8 cellular contexts compared by ENCODE assay signal in genomic region chr13:107596306-107596705, GRCh38.
DNase-seq lines count a peak whose midpoint lies in the region; ATAC-seq, FAIRE-seq and TF ChIP-seq lines count a peak whose summit lies in the region.
"Not testable (repeated sequence)": the region's sequence is repeated elsewhere in the genome, so short reads cannot be mapped to it uniquely, and the experiment has no call there.

No MANE protein-coding gene starts in this region.

- H3K79me1 ChIP-seq in IMR-90 (ENCODE audit: low read depth in 1 of 2, low read length in 2 of 2) = peaks cover 10 to 34% of the 10 kb centered on the region in 2 experiments
- H3K79me1 ChIP-seq in mesenchymal stem cell (replicated peaks; ENCODE audit: low read length, poor library complexity, severe bottlenecking) = not testable (repeated sequence)

- not testable (repeated sequence) for TF ChIP-seq RAD21 in IMR-90 (IDR thresholded peaks at IDR 0.05; ENCODE audit: low read length)

- not testable (repeated sequence) for H3K23ac ChIP-seq in IMR-90 (ENCODE audit: low read depth, low read length); mesenchymal stem cell (ENCODE audit: low read length in 2 of 2)

- not testable (repeated sequence) for H3K4me1 Mint-ChIP-seq in astrocyte (ENCODE audit: low read depth, unreplicated experiment)

- TF ChIP-seq CTCF in AG10803 (conservative IDR thresholded peaks at IDR 0.05; ENCODE audit: low read length); IMR-90 (conservative IDR thresholded peaks at IDR 0.05; ENCODE audit: low read depth, low read length); astrocyte (IDR thresholded peaks at IDR 0.05; ENCODE audit: insufficient read depth, low read depth, low read length); choroid plexus epithelial cell (conservative IDR thresholded peaks at IDR 0.05; ENCODE audit: low read depth, low read length): not testable (repeated sequence)

- not testable (repeated sequence) for H3K4ac ChIP-seq in IMR-90 (ENCODE audit: low read depth, low read length); mesenchymal stem cell (ENCODE audit: low read depth in 1 of 2, low read length in 2 of 2)

- no CpG with 5 or more reads among the region's 5 CpGs for WGBS in IMR-90 (ENCODE audit: extremely low coverage in 2 of 2, insufficient read length in 1 of 2), 2 experiments
- 73% methylated on average over 3 of the region's 5 CpGs for WGBS in mesenchymal stem cell

- H3K79me2 ChIP-seq in astrocyte (ENCODE audit: insufficient read depth, low read length) = not testable (repeated sequence)

- H2AK9ac ChIP-seq in IMR-90 (replicated peaks; ENCODE audit: low read depth, low read length, poor library complexity) = not testable (repeated sequence)

- not testable (repeated sequence) for H3K9ac ChIP-seq in IMR-90 (ENCODE audit: low read depth, low read length); adipocyte (ENCODE audit: low read length); astrocyte (ENCODE audit: low read length); mesenchymal stem cell (ENCODE audit: low read length)

- not testable (repeated sequence) for H3K9me3 ChIP-seq in IMR-90 (ENCODE audit: control insufficient read depth, insufficient read depth, low read length); adipocyte (ENCODE audit: control insufficient read depth, low read length); astrocyte (ENCODE audit: insufficient read depth, low read depth, low read length); mesenchymal stem cell (ENCODE audit: control insufficient read depth, low read length)

- not testable (repeated sequence) for TF ChIP-seq POLR2A in H54 (IDR thresholded peaks at IDR 0.05; ENCODE audit: low read depth, low read length); IMR-90 (IDR thresholded peaks at IDR 0.05; ENCODE audit: low read depth, low read length)

- H3K36me3 Mint-ChIP-seq in astrocyte (ENCODE audit: low read depth, unreplicated experiment) = not testable (repeated sequence)

- H4K5ac ChIP-seq in IMR-90 (ENCODE audit: low read depth, low read length) = not testable (repeated sequence)

- not testable (repeated sequence) for H2BK5ac ChIP-seq in IMR-90 (ENCODE audit: low read depth, low read length, poor library complexity, severe bottlenecking); mesenchymal stem cell (ENCODE audit: low read depth, low read length, poor library complexity, severe bottlenecking)

- not testable (repeated sequence) for H2AFZ ChIP-seq in IMR-90 (replicated peaks; ENCODE audit: low read length, poor library complexity); astrocyte (ENCODE audit: low read depth, low read length); mesenchymal stem cell (ENCODE audit: low read depth, low read length)

- not testable (repeated sequence) for H3K27me3 Mint-ChIP-seq in astrocyte (ENCODE audit: low read depth, unreplicated experiment)

- DNase-seq in AG10803 (ENCODE audit: low read depth) = peak; percentile 7
- DNase-seq in H54 (ENCODE audit: insufficient read length, low spot score) = not testable (repeated sequence)
- peak; percentile 57 for DNase-seq in IMR-90
- peak; percentile 25 for DNase-seq in adipocyte (ENCODE audit: low read depth)
- DNase-seq in astrocyte (ENCODE audit: low read depth) = peak; percentile 23
- DNase-seq in choroid plexus epithelial cell (ENCODE audit: low read depth) = peak; percentile 53
- peak; percentile 13 for DNase-seq in fibroblast of peridontal ligament (ENCODE audit: extremely low read depth)
- DNase-seq in mesenchymal stem cell = peak; percentile 47

- H3K9me3 Mint-ChIP-seq in astrocyte (ENCODE audit: unreplicated experiment) = not testable (repeated sequence)

- H3K27ac ChIP-seq in IMR-90 (ENCODE audit: insufficient read depth, low read length); astrocyte (ENCODE audit: low read depth, low read length); mesenchymal stem cell (ENCODE audit: low read length, poor library complexity, severe bottlenecking): not testable (repeated sequence)

- H3K14ac ChIP-seq in IMR-90 (replicated peaks; ENCODE audit: low read depth, low read length); mesenchymal stem cell (ENCODE audit: low read length in 2 of 2): not testable (repeated sequence)

- H3K4me3 ChIP-seq in AG10803 (ENCODE audit: low read length); IMR-90 (ENCODE audit: insufficient read depth, low read depth, low read length); adipocyte (ENCODE audit: low read length); astrocyte (ENCODE audit: insufficient read depth, low read depth, low read length); choroid plexus epithelial cell (ENCODE audit: low read depth, low read length); mesenchymal stem cell (ENCODE audit: insufficient read depth in 1 of 2, low read depth in 1 of 2, low read length in 2 of 2): not testable (repeated sequence)

- H3K27me3 ChIP-seq in IMR-90 (ENCODE audit: control insufficient read depth, insufficient read depth, low read length); adipocyte (replicated peaks; ENCODE audit: control insufficient read depth, insufficient read depth, low read length); astrocyte (ENCODE audit: insufficient read depth, low read length); mesenchymal stem cell (ENCODE audit: control insufficient read depth in 1 of 2, insufficient read depth in 1 of 2, low read length in 2 of 2): not testable (repeated sequence)

- not testable (repeated sequence) for H3K27ac Mint-ChIP-seq in astrocyte (ENCODE audit: unreplicated experiment)

- not testable (repeated sequence) for H3K4me1 ChIP-seq in IMR-90 (ENCODE audit: control insufficient read depth, insufficient read depth, low read length); adipocyte (ENCODE audit: control insufficient read depth, insufficient read depth, low read length); astrocyte (ENCODE audit: insufficient read depth, low read length); mesenchymal stem cell (ENCODE audit: control insufficient read depth, insufficient read depth, low read depth, low read length)

- dilution Hi-C loops in IMR-90 (cut with HindIII; ENCODE audit: low sequenced_read_pairs, unreplicated experiment) = not testable (repeated sequence)

- H2AK5ac ChIP-seq in IMR-90 (ENCODE audit: low read depth, low read length); mesenchymal stem cell (ENCODE audit: low read length, severe bottlenecking): not testable (repeated sequence)

- not testable (repeated sequence) for H2BK120ac ChIP-seq in IMR-90 (ENCODE audit: low read depth, low read length); mesenchymal stem cell (ENCODE audit: low read depth, low read length)

- H2BK20ac ChIP-seq in IMR-90 (ENCODE audit: low read depth, low read length) = not testable (repeated sequence)

- POLR2A ChIA-PET in IMR-90 (lab: Charles Lee; ENCODE audit: unreplicated experiment) = not testable (repeated sequence)

- H2BK12ac ChIP-seq in mesenchymal stem cell (ENCODE audit: low read length in 2 of 2) = not testable (repeated sequence)

- ATAC-seq in IMR-90 (ENCODE audit: low read depth) = not testable (repeated sequence)

- H3K4me3 Mint-ChIP-seq in astrocyte (ENCODE audit: unreplicated experiment) = not testable (repeated sequence)

- not testable (repeated sequence) for H3K56ac ChIP-seq in IMR-90 (ENCODE audit: extremely low read depth, insufficient read depth, low read length)

- not testable (repeated sequence) for BruUV-seq in IMR-90 (replicated peaks; lab: Mats Ljungman, UMichigan)

- not testable (repeated sequence) for H4K8ac ChIP-seq in IMR-90 (ENCODE audit: low read depth in 2 of 2, low read length in 2 of 2); mesenchymal stem cell (ENCODE audit: low read length)

- intact Hi-C loops in IMR-90 (cut with micrococcal nuclease) = not testable (repeated sequence)

- not testable (repeated sequence) for H3K18ac ChIP-seq in IMR-90 (ENCODE audit: low read depth, low read length); mesenchymal stem cell (ENCODE audit: low read depth in 1 of 2, low read length in 2 of 2)

- in situ Hi-C loops in IMR-90 (cut with MboI; ENCODE audit: low sequenced_read_pairs) = not testable (repeated sequence)

- not testable (repeated sequence) for H2BK15ac ChIP-seq in IMR-90 (ENCODE audit: low read depth, low read length); mesenchymal stem cell (ENCODE audit: low read depth, poor library complexity, severe bottlenecking)

- H3K4me2 ChIP-seq in IMR-90 (ENCODE audit: low read depth, low read length); astrocyte (ENCODE audit: low read length); mesenchymal stem cell (ENCODE audit: low read length, poor library complexity, severe bottlenecking): not testable (repeated sequence)

- CTCF ChIA-PET in IMR-90 (lab: Yijun Ruan, JAX) = not testable (repeated sequence)

- not testable (repeated sequence) for H4K20me1 ChIP-seq in IMR-90 (ENCODE audit: insufficient read depth, low read length); astrocyte (ENCODE audit: insufficient read depth, low read length)

- not testable (repeated sequence) for H4K91ac ChIP-seq in IMR-90 (ENCODE audit: insufficient read depth, low read depth, low read length); mesenchymal stem cell (ENCODE audit: low read length)

- not testable (repeated sequence) for H3K9me1 ChIP-seq in IMR-90 (ENCODE audit: insufficient read depth, low read length)

- peak; percentile 48 for FAIRE-seq in H54 (lab: Jason Lieb, UNC)
- FAIRE-seq in astrocyte (lab: Jason Lieb, UNC) = not testable (repeated sequence)

- H3K36me3 ChIP-seq in IMR-90 (ENCODE audit: control insufficient read depth, insufficient read depth, low read length); adipocyte (ENCODE audit: control insufficient read depth, insufficient read depth, low read length, severe bottlenecking); astrocyte (ENCODE audit: insufficient read depth, low read length); mesenchymal stem cell (ENCODE audit: control insufficient read depth in 1 of 2, insufficient read depth in 2 of 2, low read depth in 1 of 2, low read length in 2 of 2): not testable (repeated sequence)
